Comparison of ENCODE assay signal across 9 cellular contexts in the genomic region with DNA sequence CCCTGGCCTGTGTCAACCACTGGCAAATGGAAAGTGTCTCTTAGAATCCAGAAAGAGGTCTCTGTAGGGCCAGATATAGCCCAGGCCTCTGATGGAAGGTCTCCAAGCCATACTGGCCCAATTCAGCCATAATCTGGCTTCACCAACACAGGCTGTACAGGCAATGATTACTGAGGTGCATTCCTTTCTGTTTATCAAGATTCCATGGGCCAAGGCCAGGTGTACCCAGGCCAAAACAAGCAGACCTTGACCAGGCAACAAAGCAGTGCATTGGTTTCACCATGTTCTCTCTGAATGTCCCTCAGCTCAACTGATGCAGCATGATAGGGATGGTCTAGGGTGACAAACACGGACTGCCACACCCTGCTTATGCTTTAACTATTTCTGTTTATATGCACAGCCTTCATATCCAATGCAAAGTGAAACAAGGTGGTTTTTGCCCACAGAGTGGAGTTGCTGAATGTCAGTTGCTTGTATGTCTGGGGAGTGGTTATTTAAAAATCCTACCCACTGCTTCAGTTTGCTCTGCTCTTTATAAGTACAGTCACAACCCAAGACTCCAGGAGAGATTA. TPM values are rescaled to one million over a fixed set of nuclear protein-coding genes. Genes with fewer than 3 reads are reported as not detected.
DNase-seq lines count a peak whose midpoint lies in the region; ATAC-seq and TF ChIP-seq lines count a peak whose summit lies in the region.
"Had no signal": no experiment of that assay in that cellular context is flagged by ENCODE, and none has a peak within 500 bp of the region (broad histone marks: within the 10 kb centered on the region; RNA-seq: fewer than 3 reads in every experiment).

No MANE protein-coding gene starts in this region.

- H3K9me3 ChIP-seq in psoas muscle: no peaks in the 10 kb centered on the region

- peaks cover 14% of the 10 kb centered on the region for H3K36me3 Mint-ChIP-seq in activated T-helper 2 cell treated with anti-CD3 and anti-CD28 coated beads, Interferon-gamma antibody, Interleukin-2, Interleukin-4, amounts not matched to agents 10 μg/mL and 5 μg/mL and 100 μg/mL, durations not matched to agents 14 hours and 24 hours and 36 hours (ENCODE audit: low read depth)

- DNase-seq in activated T-helper 2 cell treated with anti-CD3 and anti-CD28 coated beads, Interferon-gamma antibody, Interleukin-2, Interleukin-4, amounts not matched to agents 10 μg/mL and 5 μg/mL and 100 μg/mL, durations not matched to agents 14 hours and 24 hours and 36 hours (ENCODE audit: low spot score): peak; percentile 57
- DNase-seq in psoas muscle: peak in 1 of 2 donors; percentile 63
- DNase-seq in NCI-H82 (lab: John Stamatoyannopoulos, UW): no peak
- DNase-seq in activated CD4-positive, CD25-positive, alpha-beta regulatory T cell treated with anti-CD3 and anti-CD28 coated beads, Interleukin-2, amount 50 U/mL, for 72 hours: no peak
- DNase-seq in NK-92 treated with Interleukin-12 subunit alpha and Interleukin-12 subunit beta, amount 100 ng/mL, for 24 hours (lab: John Stamatoyannopoulos, UW): no peak
- DNase-seq in GDM1 (lab: John Stamatoyannopoulos, UW): no peak
- DNase-seq: NCI-H187 had no signal

- intact Hi-C loops in activated T-helper 2 cell treated with anti-CD3 and anti-CD28 coated beads, Interferon-gamma antibody, Interleukin-2, Interleukin-4, amounts not matched to agents 10 μg/mL and 5 μg/mL and 100 μg/mL, durations not matched to agents 14 hours and 24 hours and 36 hours (cut with micrococcal nuclease): loop anchor here (5.0 to 10.0 kb wide), 2 partner anchors 160 to 527 kb away; no protein-coding TSS in a partner anchor
- intact Hi-C loops in psoas muscle (cut with DNase I): loop anchor here (5.0 to 10.0 kb wide), 2 partner anchors 307 to 460 kb away; a partner anchor contains a TSS

- no peak overlapping the region for H3K4me3 Mint-ChIP-seq in activated T-helper 2 cell treated with anti-CD3 and anti-CD28 coated beads, Interferon-gamma antibody, Interleukin-2, Interleukin-4, amounts not matched to agents 10 μg/mL and 5 μg/mL and 100 μg/mL, durations not matched to agents 14 hours and 24 hours and 36 hours (ENCODE audit: low read depth)

- peak overlapping the region; percentile 79 for H3K27ac Mint-ChIP-seq in activated T-helper 2 cell treated with anti-CD3 and anti-CD28 coated beads, Interferon-gamma antibody, Interleukin-2, Interleukin-4, amounts not matched to agents 10 μg/mL and 5 μg/mL and 100 μg/mL, durations not matched to agents 14 hours and 24 hours and 36 hours

- peaks cover 0 to 13% of the 10 kb centered on the region in 2 donors for H3K36me3 ChIP-seq in psoas muscle (ENCODE audit: insufficient read depth in 1 of 2, low read depth in 1 of 2)

- H3K4me1 Mint-ChIP-seq in activated T-helper 2 cell treated with anti-CD3 and anti-CD28 coated beads, Interferon-gamma antibody, Interleukin-2, Interleukin-4, amounts not matched to agents 10 μg/mL and 5 μg/mL and 100 μg/mL, durations not matched to agents 14 hours and 24 hours and 36 hours (ENCODE audit: low read depth): peaks cover 72% of the 10 kb centered on the region

- ATAC-seq in GM19023 (IDR thresholded peaks at IDR 0.05; ENCODE audit: unreplicated experiment) (peak; percentile 48), HG02938 (IDR thresholded peaks at IDR 0.05; ENCODE audit: unreplicated experiment) (peak; percentile 67), psoas muscle (peak in 3 of 4 donors; percentile 37 to 62 (median 50))

- H3K27me3 Mint-ChIP-seq in activated T-helper 2 cell treated with anti-CD3 and anti-CD28 coated beads, Interferon-gamma antibody, Interleukin-2, Interleukin-4, amounts not matched to agents 10 μg/mL and 5 μg/mL and 100 μg/mL, durations not matched to agents 14 hours and 24 hours and 36 hours (ENCODE audit: low read depth): no peaks in the 10 kb centered on the region

- no peak for TF ChIP-seq CTCF in psoas muscle (IDR thresholded peaks at IDR 0.05)

- H3K9me3 Mint-ChIP-seq in activated T-helper 2 cell treated with anti-CD3 and anti-CD28 coated beads, Interferon-gamma antibody, Interleukin-2, Interleukin-4, amounts not matched to agents 10 μg/mL and 5 μg/mL and 100 μg/mL, durations not matched to agents 14 hours and 24 hours and 36 hours: no peaks in the 10 kb centered on the region

- H3K27ac ChIP-seq in psoas muscle: peak overlapping the region; percentile 34

- peaks cover 53% of the 10 kb centered on the region for H3K4me1 ChIP-seq in psoas muscle

- no peaks in the 10 kb centered on the region for H3K27me3 ChIP-seq in psoas muscle (ENCODE audit: insufficient read depth in 3 of 3, low read length in 2 of 3)

- H3K4me3 ChIP-seq in psoas muscle: no peak overlapping the region

- WGBS in psoas muscle, 3 donors: 8 to 33% (median 16%) methylated on average over 1 of the region's 1 CpG

RNA-seq across cellular contexts. Expression of a gene that starts 25.2 kb away (rescaled TPM):
- total RNA-seq in activated T-helper 2 cell treated with anti-CD3 and anti-CD28 coated beads, Interferon-gamma antibody, Interleukin-2, Interleukin-4, amounts not matched to agents 10 μg/mL and 5 μg/mL and 100 μg/mL, durations not matched to agents 14 hours and 24 hours and 36 hours: 160 and 167 TPM in 2 replicates
- 10 to 100 TPM; 21.8 to 55.5 (median 42.9) TPM for total RNA-seq in psoas muscle
- polyA plus RNA-seq in psoas muscle: 10 to 100 TPM; 27.4 to 34.5 (median 29.2) TPM
